In the genomic region with DNA sequence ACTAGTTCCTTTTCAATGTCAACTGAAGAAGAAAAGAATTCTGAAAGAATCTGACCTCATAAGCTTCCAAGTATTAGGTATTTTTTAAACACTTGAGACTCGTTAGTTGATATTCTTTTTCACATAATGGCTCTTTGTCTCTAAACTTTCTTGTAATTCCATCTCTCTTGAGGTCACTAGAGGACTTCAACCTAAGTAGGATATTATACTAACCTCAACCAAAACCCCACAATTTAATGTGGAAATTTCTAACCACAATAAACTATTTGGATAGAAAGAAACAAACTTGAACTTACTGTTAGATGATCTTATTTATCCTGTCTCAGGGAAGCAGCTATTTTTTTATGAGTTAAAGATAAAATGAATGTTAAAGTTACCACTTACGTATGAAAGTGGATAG, we compare ENCODE assay signal across 27 cellular contexts.
"Had no signal": no experiment of that assay in that cellular context is flagged by ENCODE, and none has a peak within 500 bp of the region (broad histone marks: within the 10 kb centered on the region; RNA-seq: fewer than 3 reads in every experiment).

No MANE protein-coding gene starts in this region.

- H3K27ac ChIP-seq: body of pancreas, brain microvascular endothelial cell, breast epithelium, VCaP had no signal

- H3K9me3 ChIP-seq: body of pancreas had no signal

- H3K4me3 ChIP-seq: body of pancreas, breast epithelium had no signal

- ATAC-seq: activated CD8-positive, alpha-beta memory T cell treated with anti-CD3 and anti-CD28 coated beads, Interleukin-2, amount 10 ng/mL, durations not matched to agents 7 days and 5 days; activated CD8-positive, alpha-beta T cell treated with anti-CD3 and anti-CD28 coated beads, Interleukin-2, amount 10 ng/mL, durations not matched to agents 7 days and 5 days; activated naive CD8-positive, alpha-beta T cell treated with anti-CD3 and anti-CD28 coated beads, Interleukin-2, amount 50 U/mL, for 24 hours; body of pancreas had no signal

- DNase-seq: activated B cell treated with CpG ODN at 0.5 μM for 24 hours; activated CD4-positive, alpha-beta memory T cell treated with anti-CD3 and anti-CD28 coated beads, Interleukin-2, amount 10 ng/mL, durations not matched to agents 7 days and 5 days; activated CD4-positive, alpha-beta T cell treated with anti-CD3 and anti-CD28 coated beads for 4 hours; activated CD4-positive, alpha-beta T cell treated with anti-CD3 and anti-CD28 coated beads, Interleukin-2, amount 10 ng/mL, durations not matched to agents 24 days and 14 days; activated CD4-positive, alpha-beta T cell treated with anti-CD3 and anti-CD28 coated beads, Interleukin-2, amount 50 U/mL, for 48 hours; activated CD4-positive, CD25-positive, alpha-beta regulatory T cell treated with anti-CD3 and anti-CD28 coated beads, Interleukin-2, amount 50 U/mL, for 72 hours; activated CD8-positive, alpha-beta memory T cell treated with anti-CD3 and anti-CD28 coated beads for 24 hours; activated CD8-positive, alpha-beta memory T cell treated with anti-CD3 and anti-CD28 coated beads, Interleukin-2, amount 10 ng/mL, durations not matched to agents 7 days and 5 days; activated CD8-positive, alpha-beta memory T cell treated with anti-CD3 and anti-CD28 coated beads, Interleukin-2, amount 50 U/mL, for 48 hours; activated CD8-positive, alpha-beta T cell treated with anti-CD3 and anti-CD28 coated beads, Interleukin-2, amount 10 ng/mL, durations not matched to agents 7 days and 5 days; activated effector memory CD4-positive, alpha-beta T cell treated with Interleukin-2 at 50 U/mL for 16 hours; activated gamma-delta T cell; activated naive CD4-positive, alpha-beta T cell treated with anti-CD3 and anti-CD28 coated beads, Interleukin-2, amount 10 ng/mL, durations not matched to agents 7 days and 5 days; activated naive CD4-positive, alpha-beta T cell treated with Interleukin-2 at 50 U/mL for 16 hours; activated naive CD8-positive, alpha-beta T cell treated with anti-CD3 and anti-CD28 coated beads, Interleukin-2, amount 10 ng/mL, durations not matched to agents 7 days and 5 days; activated naive CD8-positive, alpha-beta T cell treated with anti-CD3 and anti-CD28 coated beads, Interleukin-2, amount 50 U/mL, for 24 hours; activated T-cell treated with anti-CD3 and anti-CD28 coated beads, Interleukin-2, amount 50 U/mL, for 24 hours; activated T-cell treated with anti-CD3 and anti-CD28 coated beads, Interleukin-2, amount 50 U/mL, for 48 hours; amniotic stem cell; aorta; body of pancreas; brain microvascular endothelial cell; central memory CD4-positive, alpha-beta T cell; T-helper 2 cell; T-helper 9 cell had no signal

- H3K36me3 ChIP-seq: brain microvascular endothelial cell, breast epithelium had no signal

- H3K27me3 ChIP-seq: body of pancreas, brain microvascular endothelial cell, breast epithelium had no signal
